ENCODE assay signal across 8 cellular contexts in the genomic region with DNA sequence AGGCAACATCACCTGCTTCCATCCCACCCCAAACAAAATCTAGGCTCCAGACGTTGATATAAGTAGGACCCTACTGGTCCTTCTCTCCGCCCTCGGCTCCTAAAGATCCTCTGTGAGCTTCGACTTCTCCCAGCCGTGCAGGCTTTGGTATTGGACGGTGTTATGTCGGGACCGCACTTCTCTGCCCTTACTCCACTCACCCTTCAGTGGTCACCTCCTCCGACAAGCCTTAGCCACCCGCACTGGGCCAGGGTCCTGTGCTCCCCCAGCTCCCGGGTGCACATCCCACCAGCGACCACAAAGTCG. TPM values are rescaled to one million over a fixed set of nuclear protein-coding genes. Genes with fewer than 3 reads are reported as not detected.
A peak's percentile ranks its signal among the peaks of the same experiment; 100 is the strongest.
DNase-seq lines count a peak whose midpoint lies in the region; ATAC-seq and TF ChIP-seq lines count a peak whose summit lies in the region.

No MANE protein-coding gene starts in this region.

- H3K4me3 Mint-ChIP-seq in T-helper 17 cell: peak overlapping the region; percentile 100

- TF ChIP-seq CTCF in GM12864 (IDR thresholded peaks at IDR 0.05; ENCODE audit: low read depth, low read length, missing control alignments): no peak
- no peak for TF ChIP-seq CTCF in gastroesophageal sphincter (IDR thresholded peaks at IDR 0.05)

- ATAC-seq in T-helper 17 cell: no peak
- ATAC-seq in gastroesophageal sphincter: peak; percentile 0
- peak; percentile 13 for ATAC-seq in sciatic nerve
- ATAC-seq in HG03520 (IDR thresholded peaks at IDR 0.05; ENCODE audit: unreplicated experiment): no peak
- ATAC-seq in HG03342 (IDR thresholded peaks at IDR 0.05; ENCODE audit: unreplicated experiment): no peak

- peaks cover 0 to 44% of the 10 kb centered on the region in 2 donors for H3K36me3 ChIP-seq in gastroesophageal sphincter

- H3K27me3 Mint-ChIP-seq in T-helper 17 cell: no peaks in the 10 kb centered on the region

- peaks cover 0 to 37% (median 12%) of the 10 kb centered on the region in 3 donors for H3K4me1 ChIP-seq in gastroesophageal sphincter

- TF ChIP-seq POLR2A in gastroesophageal sphincter (IDR thresholded peaks at IDR 0.05): no peak

- TF ChIP-seq EP300 in gastroesophageal sphincter (IDR thresholded peaks at IDR 0.05): no peak

- no peaks in the 10 kb centered on the region for H3K9me3 ChIP-seq in T-helper 17 cell (ENCODE audit: control insufficient read depth, low read length, poor library complexity, severe bottlenecking)
- no peaks in the 10 kb centered on the region for H3K9me3 ChIP-seq in gastroesophageal sphincter

- H3K4me1 Mint-ChIP-seq in T-helper 17 cell: peaks cover 24% of the 10 kb centered on the region

- intact Hi-C loops in sciatic nerve (cut with DNase I): no loop called here

- 7 to 8% methylated on average over 8 to 11 of the region's 13 CpGs for WGBS in gastroesophageal sphincter (ENCODE audit: low coverage in 1 of 2), 2 donors

- H3K4me3 ChIP-seq in GM12864 (ENCODE audit: low read depth, low read length) (peak overlapping the region; percentile 81), gastroesophageal sphincter (peak overlapping the region; percentile 49 to 94)

- peaks cover 7% of the 10 kb centered on the region for H3K36me3 Mint-ChIP-seq in T-helper 17 cell (ENCODE audit: low read depth)

- H3K27ac Mint-ChIP-seq in T-helper 17 cell: peak overlapping the region; percentile 96

- DNase-seq in GM12864 (ENCODE audit: low read depth) (no peak), T-helper 17 cell (no peak), sciatic nerve (ENCODE audit: low spot score) (no peak), NCI-H774 (lab: John Stamatoyannopoulos, UW) (no peak), T-helper 9 cell (no peak)

- no peaks in the 10 kb centered on the region for H3K27me3 ChIP-seq in gastroesophageal sphincter

- H3K27ac ChIP-seq in gastroesophageal sphincter: peak overlapping the region in 3 of 4 donors; percentile 91 to 94 (median 93)

RNA-seq across cellular contexts. Expression of a gene that starts 1.6 kb away (rescaled TPM):
- total RNA-seq in T-helper 17 cell (100 to 1,000 TPM in 1 of 2 donors, 10 to 100 TPM in 1; 93.7 to 119 TPM), gastroesophageal sphincter (10 to 100 TPM; 26.5 to 33.8 (median 32.6) TPM), sciatic nerve (35.3 TPM)

RNA-seq across cellular contexts. Expression of a gene that starts 3.4 kb away (rescaled TPM):
- 1 to 10 TPM; 6.7 to 8.4 TPM for total RNA-seq in T-helper 17 cell
- total RNA-seq in gastroesophageal sphincter: 1 to 10 TPM in 2 of 4 donors, not detected in 2; 1.2 to 5.0 TPM
- total RNA-seq in sciatic nerve: 0.98 TPM

RNA-seq across cellular contexts. Expression of a gene that starts 8.9 kb away (rescaled TPM):
- total RNA-seq in T-helper 17 cell: 1 to 10 TPM; 4.6 to 5.7 TPM
- 10 to 100 TPM; 10.8 to 25.8 (median 15.9) TPM for total RNA-seq in gastroesophageal sphincter
- total RNA-seq in sciatic nerve: 46.2 TPM

RNA-seq across cellular contexts. Expression of a gene that starts 33.4 kb away (rescaled TPM):
- 10 to 100 TPM; 19.5 to 24.3 TPM for total RNA-seq in T-helper 17 cell
- total RNA-seq in gastroesophageal sphincter: 100 to 1,000 TPM in 1 of 4 donors, 10 to 100 TPM in 3; 54.7 to 121 (median 64.0) TPM
- 115 TPM for total RNA-seq in sciatic nerve

RNA-seq across cellular contexts. Expression of a gene that starts 42.0 kb away (rescaled TPM):
- total RNA-seq in T-helper 17 cell (10 to 100 TPM; 14.5 to 15.5 TPM), gastroesophageal sphincter (10 to 100 TPM; 14.7 to 32.3 (median 23.4) TPM), sciatic nerve (27.4 TPM)

Comparison
In these comparisons a context has a peak if more than half of its experiments do, and no peak if none do; other contexts are left out.
1. ATAC-seq: peak in gastroesophageal sphincter (single experiment) and sciatic nerve (single experiment); none in T-helper 17 cell (single experiment), HG03520 (single experiment) and HG03342 (single experiment).